ENCODE assay signal across 10 cellular contexts in the genomic region with DNA sequence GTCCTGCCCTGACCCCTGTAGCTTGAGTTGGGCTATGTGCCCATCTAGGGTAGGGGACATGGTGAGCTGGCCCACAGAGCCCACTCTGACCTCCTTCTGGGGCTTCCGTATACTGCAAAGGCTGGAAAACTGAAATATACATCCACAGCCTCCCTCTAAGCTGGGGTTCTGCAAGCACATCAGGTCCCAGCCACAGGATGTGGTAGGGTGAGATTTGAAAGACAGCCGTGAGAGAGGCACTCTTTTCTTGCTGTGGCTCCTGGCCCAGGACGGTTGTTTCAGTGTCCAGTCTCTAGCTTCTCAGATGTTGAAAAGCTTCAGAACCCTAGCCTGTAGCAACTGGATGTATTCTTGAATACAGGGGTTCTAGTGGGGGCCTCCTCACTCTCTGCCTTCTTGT.
A peak's percentile ranks its signal among the peaks of the same experiment; 100 is the strongest.
DNase-seq lines count a peak whose midpoint lies in the region; ATAC-seq and TF ChIP-seq lines count a peak whose summit lies in the region.
"Had no signal": no experiment of that assay in that cellular context is flagged by ENCODE, and none has a peak within 500 bp of the region (broad histone marks: within the 10 kb centered on the region; RNA-seq: fewer than 3 reads in every experiment).

No MANE protein-coding gene starts in this region.

- H3K4me1 ChIP-seq in mucosa of descending colon (ENCODE audit: low read depth) (no peaks in the 10 kb centered on the region), HAP-1 (no peaks in the 10 kb centered on the region)

- H3K36me3 ChIP-seq in mucosa of descending colon (ENCODE audit: low read depth): no peaks in the 10 kb centered on the region
- H3K36me3 ChIP-seq in HAP-1 (replicated peaks): no peaks in the 10 kb centered on the region

- H3K27me3 ChIP-seq in HAP-1 (ENCODE audit: low read depth): no peaks in the 10 kb centered on the region
- H3K27me3 ChIP-seq: hepatocyte had no signal

- no peak overlapping the region for H3K4me3 ChIP-seq in mucosa of descending colon
- no peak overlapping the region for H3K4me3 ChIP-seq in HAP-1
- H3K4me3 ChIP-seq: hepatocyte had no signal

- H3K9me3 ChIP-seq in mucosa of descending colon (no peaks in the 10 kb centered on the region), HAP-1 (no peaks in the 10 kb centered on the region)

- TF ChIP-seq CTCF in mucosa of descending colon (IDR thresholded peaks at IDR 0.05): no peak

- no peak for DNase-seq in mucosa of descending colon
- no peak for DNase-seq in activated effector memory CD4-positive, alpha-beta T cell treated with Interleukin-2 at 50 U/mL for 16 hours
- no peak for DNase-seq in HT-29 (ENCODE audit: low spot score)
- DNase-seq in HAP-1 (ENCODE audit: low spot score in 2 of 2): no peak
- no peak for DNase-seq in midbrain (lab: John Stamatoyannopoulos, UW)
- DNase-seq: mesenchymal stem cell had no signal

- ATAC-seq in GM18867 (IDR thresholded peaks at IDR 0.05; ENCODE audit: unreplicated experiment) (peak; percentile 54), GM21528 (IDR thresholded peaks at IDR 0.05; ENCODE audit: low FRiP score, unreplicated experiment) (peak; percentile 48), HG03460 (IDR thresholded peaks at IDR 0.05; ENCODE audit: unreplicated experiment) (peak; percentile 56), mucosa of descending colon (peak; percentile 44)

- in situ Hi-C loops in HAP-1 (cut with MboI; ENCODE audit: low sequenced_read_pairs): no loop called here

- intact Hi-C loops in mucosa of descending colon (cut with DNase I, micrococcal nuclease): no loop called here
